ENCODE assay signal across 17 cellular contexts in genomic region chr7:23369100-23369499, GRCh38.
DNase-seq lines count a peak whose midpoint lies in the region; ATAC-seq and TF ChIP-seq lines count a peak whose summit lies in the region.
"Had no signal": no experiment of that assay in that cellular context is flagged by ENCODE, and none has a peak within 500 bp of the region (broad histone marks: within the 10 kb centered on the region; RNA-seq: fewer than 3 reads in every experiment).

No MANE protein-coding gene starts in this region.

- H4K20me1 ChIP-seq in DOHH2 (ENCODE audit: control insufficient read depth, insufficient read depth, low read depth, low read length) (no peaks in the 10 kb centered on the region), HCT116 (ENCODE audit: insufficient read depth) (no peaks in the 10 kb centered on the region)

- H3K27ac ChIP-seq in DOHH2 (ENCODE audit: low read depth, low read length) (peak overlapping the region; percentile 95), HCT116 (ENCODE audit: low read depth, low read length) (no peak overlapping the region)
- H3K27ac ChIP-seq: SK-N-MC had no signal

- POLR2A ChIA-PET in HCT116 (lab: Charles Lee), result no interaction called here

- H3K79me2 ChIP-seq in DOHH2 (ENCODE audit: control insufficient read depth, low read length), result peaks cover 89% of the 10 kb centered on the region
- peaks cover 65% of the 10 kb centered on the region for H3K79me2 ChIP-seq in HCT116 (ENCODE audit: insufficient read depth, low read length)

- H3K9me3 Mint-ChIP-seq in mesothelial cell of epicardium, result no peaks in the 10 kb centered on the region
- H3K9me3 Mint-ChIP-seq: CD14-positive monocyte had no signal

- H3K4me1 ChIP-seq in DOHH2 (ENCODE audit: control insufficient read depth, low read length) (peaks cover 100% of the 10 kb centered on the region), HCT116 (ENCODE audit: control insufficient read depth in 1 of 2, insufficient read depth in 2 of 2, low read length in 2 of 2) (peaks cover 7 to 21% of the 10 kb centered on the region in 2 experiments)

- H2AFZ ChIP-seq in HCT116 (ENCODE audit: low read depth, low read length, poor library complexity, severe bottlenecking), result no peak overlapping the region

- peaks cover 27% of the 10 kb centered on the region for H3K4me1 Mint-ChIP-seq in mesothelial cell of epicardium

- peak overlapping the region; percentile 92 for H3K4me2 ChIP-seq in DOHH2 (ENCODE audit: low read length)
- H3K4me2 ChIP-seq in HCT116 (ENCODE audit: low read length), result no peak overlapping the region

- H3K36me3 ChIP-seq in DOHH2 (ENCODE audit: control insufficient read depth, low read length) (peaks cover 67% of the 10 kb centered on the region), HCT116 (ENCODE audit: control insufficient read depth in 1 of 2, insufficient read depth in 2 of 2, low read length in 2 of 2) (peaks cover 3 to 8% of the 10 kb centered on the region in 2 experiments; a peak in 2 of 4 replicates)

- H3K9ac ChIP-seq in HCT116 (ENCODE audit: low read length), result no peak overlapping the region

- TF ChIP-seq CTCF in DOHH2 (IDR thresholded peaks at IDR 0.05; ENCODE audit: low read depth, low read length, poor library complexity, severe bottlenecking) (no peak), HCT116 (IDR thresholded peaks at IDR 0.05 in 2 of 3, conservative IDR thresholded peaks at IDR 0.05 in 1 of 3; ENCODE audit: borderline replicate concordance in 1 of 3, insufficient read depth in 1 of 3, low read depth in 2 of 3, low read length in 2 of 3) (no peak), mesothelial cell of epicardium (IDR thresholded peaks at IDR 0.05; ENCODE audit: unreplicated experiment) (no peak)

- no peaks in the 10 kb centered on the region for H3K9me2 ChIP-seq in DOHH2 (replicated peaks; ENCODE audit: control insufficient read depth, low read length)
- no peaks in the 10 kb centered on the region for H3K9me2 ChIP-seq in HCT116 (ENCODE audit: insufficient read depth)

- peak overlapping the region; percentile 23 for H3K27ac Mint-ChIP-seq in mesothelial cell of epicardium
- H3K27ac Mint-ChIP-seq: CD14-positive monocyte had no signal

- H3K4me3 ChIP-seq in DOHH2 (ENCODE audit: low read length), result peak overlapping the region; percentile 61
- no peak overlapping the region for H3K4me3 ChIP-seq in HCT116 (replicated peaks in 1 of 2; ENCODE audit: low read depth in 1 of 2, low read length in 2 of 2)
- H3K4me3 ChIP-seq: SK-N-MC had no signal

- no peak for TF ChIP-seq POLR2A in HCT116 (IDR thresholded peaks at IDR 0.05; ENCODE audit: borderline replicate concordance, extremely low read depth, insufficient read depth, insufficient read length)

- DNase-seq in HCT116 (ENCODE audit: low read depth, low spot score) (no peak), RPMI7951 (ENCODE audit: low read depth) (peak; percentile 18), mesothelial cell of epicardium (ENCODE audit: low spot score in 2 of 2, unreplicated experiment in 2 of 2) (no peak), kidney glomerular epithelial cell (lab: John Stamatoyannopoulos, UW) (no peak), SKM-1 (lab: John Stamatoyannopoulos, UW; ENCODE audit: unreplicated experiment) (no peak), NCI-H128 (lab: John Stamatoyannopoulos, UW; ENCODE audit: unreplicated experiment) (no peak)
- DNase-seq: DMS 273 treated with DMSO at 0.1 percent for 48 hours, HCEC 1CT, NCI-H1105 treated with DMSO at 0.1 percent for 48 hours, NCI-H187, NCI-H510A, NCI-H774 had no signal

- intact Hi-C loops in HCT116 (cut with micrococcal nuclease), result no loop called here

- peak; percentile 52; the same call in 1 of the 2 replicates for ATAC-seq in HCT116
- ATAC-seq: Panc1, Right ventricle myocardium inferior had no signal

- CTCF ChIA-PET in HCT116 (lab: Charles Lee), result no interaction called here

- no TSS peak for BruUV-seq in HCT116 (replicated peaks; lab: Mats Ljungman, UMichigan)

- H3K9me3 ChIP-seq in DOHH2 (ENCODE audit: control insufficient read depth, insufficient read depth, low read length) (no peaks in the 10 kb centered on the region), HCT116 (ENCODE audit: control insufficient read depth in 1 of 2, insufficient read depth in 1 of 2, low read depth in 1 of 2, low read length in 2 of 2) (no peaks in the 10 kb centered on the region)

- H3K36me3 Mint-ChIP-seq in mesothelial cell of epicardium, result peaks cover 8% of the 10 kb centered on the region
- H3K36me3 Mint-ChIP-seq: CD14-positive monocyte had no signal

- no peaks in the 10 kb centered on the region for H3K27me3 Mint-ChIP-seq in mesothelial cell of epicardium (ENCODE audit: low read depth)

- H3K4me3 Mint-ChIP-seq in mesothelial cell of epicardium, result no peak overlapping the region
- H3K4me3 Mint-ChIP-seq: CD14-positive monocyte had no signal

- TF ChIP-seq RAD21 in HCT116 (IDR thresholded peaks at IDR 0.05; ENCODE audit: low read depth), result no peak

- H3F3A ChIP-seq in DOHH2 (ENCODE audit: control insufficient read depth, insufficient read depth), result peaks cover 59% of the 10 kb centered on the region

- RAD21 ChIA-PET in HCT116 (lab: Charles Lee; ENCODE audit: low non-redundant PET in 1 of 2, low total read pairs in 2 of 2, uncharacterized antibody in 2 of 2, unreplicated experiment in 2 of 2), result no interaction called here

- H3K27me3 ChIP-seq in DOHH2 (ENCODE audit: control insufficient read depth, low read length) (no peaks in the 10 kb centered on the region), HCT116 (ENCODE audit: insufficient read depth, low read length) (no peaks in the 10 kb centered on the region)

TF ChIP-seq in HCT116, 20 proteins besides CTCF, POLR2A, EP300 and RAD21:
- TF ChIP-seq EZH2 (IDR thresholded peaks at IDR 0.05) (no peak), ATF3 (IDR thresholded peaks at IDR 0.05) (no peak), SP1 (IDR thresholded peaks at IDR 0.05; ENCODE audit: low read depth) (no peak), REST (IDR thresholded peaks at IDR 0.05; ENCODE audit: low read depth) (no peak)
